Comparison of ENCODE assay signal across 3 cellular contexts in genomic region chr2:191463790-191464189, GRCh38.
A peak's percentile ranks its signal among the peaks of the same experiment; 100 is the strongest.
TF ChIP-seq lines count a peak whose summit lies in the region.

No MANE protein-coding gene starts in this region.

TF ChIP-seq in liver, 16 proteins besides CTCF, POLR2A, EP300 and RAD21:
- TF ChIP-seq, protein P1, sequence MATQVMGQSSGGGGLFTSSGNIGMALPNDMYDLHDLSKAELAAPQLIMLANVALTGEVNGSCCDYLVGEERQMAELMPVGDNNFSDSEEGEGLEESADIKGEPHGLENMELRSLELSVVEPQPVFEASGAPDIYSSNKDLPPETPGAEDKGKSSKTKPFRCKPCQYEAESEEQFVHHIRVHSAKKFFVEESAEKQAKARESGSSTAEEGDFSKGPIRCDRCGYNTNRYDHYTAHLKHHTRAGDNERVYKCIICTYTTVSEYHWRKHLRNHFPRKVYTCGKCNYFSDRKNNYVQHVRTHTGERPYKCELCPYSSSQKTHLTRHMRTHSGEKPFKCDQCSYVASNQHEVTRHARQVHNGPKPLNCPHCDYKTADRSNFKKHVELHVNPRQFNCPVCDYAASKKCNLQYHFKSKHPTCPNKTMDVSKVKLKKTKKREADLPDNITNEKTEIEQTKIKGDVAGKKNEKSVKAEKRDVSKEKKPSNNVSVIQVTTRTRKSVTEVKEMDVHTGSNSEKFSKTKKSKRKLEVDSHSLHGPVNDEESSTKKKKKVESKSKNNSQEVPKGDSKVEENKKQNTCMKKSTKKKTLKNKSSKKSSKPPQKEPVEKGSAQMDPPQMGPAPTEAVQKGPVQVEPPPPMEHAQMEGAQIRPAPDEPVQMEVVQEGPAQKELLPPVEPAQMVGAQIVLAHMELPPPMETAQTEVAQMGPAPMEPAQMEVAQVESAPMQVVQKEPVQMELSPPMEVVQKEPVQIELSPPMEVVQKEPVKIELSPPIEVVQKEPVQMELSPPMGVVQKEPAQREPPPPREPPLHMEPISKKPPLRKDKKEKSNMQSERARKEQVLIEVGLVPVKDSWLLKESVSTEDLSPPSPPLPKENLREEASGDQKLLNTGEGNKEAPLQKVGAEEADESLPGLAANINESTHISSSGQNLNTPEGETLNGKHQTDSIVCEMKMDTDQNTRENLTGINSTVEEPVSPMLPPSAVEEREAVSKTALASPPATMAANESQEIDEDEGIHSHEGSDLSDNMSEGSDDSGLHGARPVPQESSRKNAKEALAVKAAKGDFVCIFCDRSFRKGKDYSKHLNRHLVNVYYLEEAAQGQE (IDR thresholded peaks at IDR 0.05), result no peak
- TF ChIP-seq YY1 (IDR thresholded peaks at IDR 0.05) (no peak), SP1 (IDR thresholded peaks at IDR 0.05) (peak; percentile 61), EGR1 (IDR thresholded peaks at IDR 0.05; ENCODE audit: low read depth in 2 of 2) (no peak), FOXA2 (IDR thresholded peaks at IDR 0.05) (no peak), TAF1 (conservative IDR thresholded peaks at IDR 0.05) (no peak), NR2F2 (IDR thresholded peaks at IDR 0.05) (peak; percentile 20), RXRA (IDR thresholded peaks at IDR 0.05) (peak; percentile 32 to 43), HNF4A (conservative IDR thresholded peaks at IDR 0.05) (peak in 1 of 2 donors; percentile 17), HNF4G (IDR thresholded peaks at IDR 0.05) (no peak), JUND (IDR thresholded peaks at IDR 0.05) (no peak), MAX (IDR thresholded peaks at IDR 0.05) (no peak), FOXA1 (IDR thresholded peaks at IDR 0.05) (no peak), GABPA (IDR thresholded peaks at IDR 0.05 in 1 of 2, conservative IDR thresholded peaks at IDR 0.05 in 1 of 2) (no peak)
- TF ChIP-seq, protein P2, sequence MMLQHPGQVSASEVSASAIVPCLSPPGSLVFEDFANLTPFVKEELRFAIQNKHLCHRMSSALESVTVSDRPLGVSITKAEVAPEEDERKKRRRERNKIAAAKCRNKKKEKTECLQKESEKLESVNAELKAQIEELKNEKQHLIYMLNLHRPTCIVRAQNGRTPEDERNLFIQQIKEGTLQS (IDR thresholded peaks at IDR 0.05), result no peak
- TF ChIP-seq, protein P3, sequence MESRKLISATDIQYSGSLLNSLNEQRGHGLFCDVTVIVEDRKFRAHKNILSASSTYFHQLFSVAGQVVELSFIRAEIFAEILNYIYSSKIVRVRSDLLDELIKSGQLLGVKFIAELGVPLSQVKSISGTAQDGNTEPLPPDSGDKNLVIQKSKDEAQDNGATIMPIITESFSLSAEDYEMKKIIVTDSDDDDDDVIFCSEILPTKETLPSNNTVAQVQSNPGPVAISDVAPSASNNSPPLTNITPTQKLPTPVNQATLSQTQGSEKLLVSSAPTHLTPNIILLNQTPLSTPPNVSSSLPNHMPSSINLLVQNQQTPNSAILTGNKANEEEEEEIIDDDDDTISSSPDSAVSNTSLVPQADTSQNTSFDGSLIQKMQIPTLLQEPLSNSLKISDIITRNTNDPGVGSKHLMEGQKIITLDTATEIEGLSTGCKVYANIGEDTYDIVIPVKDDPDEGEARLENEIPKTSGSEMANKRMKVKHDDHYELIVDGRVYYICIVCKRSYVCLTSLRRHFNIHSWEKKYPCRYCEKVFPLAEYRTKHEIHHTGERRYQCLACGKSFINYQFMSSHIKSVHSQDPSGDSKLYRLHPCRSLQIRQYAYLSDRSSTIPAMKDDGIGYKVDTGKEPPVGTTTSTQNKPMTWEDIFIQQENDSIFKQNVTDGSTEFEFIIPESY (IDR thresholded peaks at IDR 0.05), result no peak

TF ChIP-seq in HepG2, 621 proteins besides CTCF, POLR2A, EP300 and RAD21 (continued from another document and continues in another):
- TF ChIP-seq, protein P4, sequence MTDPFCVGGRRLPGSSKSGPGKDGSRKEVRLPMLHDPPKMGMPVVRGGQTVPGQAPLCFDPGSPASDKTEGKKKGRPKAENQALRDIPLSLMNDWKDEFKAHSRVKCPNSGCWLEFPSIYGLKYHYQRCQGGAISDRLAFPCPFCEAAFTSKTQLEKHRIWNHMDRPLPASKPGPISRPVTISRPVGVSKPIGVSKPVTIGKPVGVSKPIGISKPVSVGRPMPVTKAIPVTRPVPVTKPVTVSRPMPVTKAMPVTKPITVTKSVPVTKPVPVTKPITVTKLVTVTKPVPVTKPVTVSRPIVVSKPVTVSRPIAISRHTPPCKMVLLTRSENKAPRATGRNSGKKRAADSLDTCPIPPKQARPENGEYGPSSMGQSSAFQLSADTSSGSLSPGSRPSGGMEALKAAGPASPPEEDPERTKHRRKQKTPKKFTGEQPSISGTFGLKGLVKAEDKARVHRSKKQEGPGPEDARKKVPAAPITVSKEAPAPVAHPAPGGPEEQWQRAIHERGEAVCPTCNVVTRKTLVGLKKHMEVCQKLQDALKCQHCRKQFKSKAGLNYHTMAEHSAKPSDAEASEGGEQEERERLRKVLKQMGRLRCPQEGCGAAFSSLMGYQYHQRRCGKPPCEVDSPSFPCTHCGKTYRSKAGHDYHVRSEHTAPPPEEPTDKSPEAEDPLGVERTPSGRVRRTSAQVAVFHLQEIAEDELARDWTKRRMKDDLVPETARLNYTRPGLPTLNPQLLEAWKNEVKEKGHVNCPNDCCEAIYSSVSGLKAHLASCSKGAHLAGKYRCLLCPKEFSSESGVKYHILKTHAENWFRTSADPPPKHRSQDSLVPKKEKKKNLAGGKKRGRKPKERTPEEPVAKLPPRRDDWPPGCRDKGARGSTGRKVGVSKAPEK (CRISPR knock-in tag; IDR thresholded peaks at IDR 0.05; ENCODE audit: borderline replicate concordance), result no peak
- TF ChIP-seq SMYD3 (CRISPR knock-in tag; IDR thresholded peaks at IDR 0.05), result no peak
- no peak for TF ChIP-seq ZNF878 (CRISPR knock-in tag; IDR thresholded peaks at IDR 0.05)
- TF ChIP-seq NRL (CRISPR knock-in tag; IDR thresholded peaks at IDR 0.05; ENCODE audit: borderline replicate concordance), result no peak
- no peak for TF ChIP-seq ZBTB42 (CRISPR knock-in tag; IDR thresholded peaks at IDR 0.05)
- TF ChIP-seq SP2 (CRISPR knock-in tag; IDR thresholded peaks at IDR 0.05), result no peak
- no peak for TF ChIP-seq ZNF205 (CRISPR knock-in tag; IDR thresholded peaks at IDR 0.05)
- TF ChIP-seq NR3C1 (CRISPR knock-in tag; IDR thresholded peaks at IDR 0.05), result no peak
- TF ChIP-seq, protein P5, sequence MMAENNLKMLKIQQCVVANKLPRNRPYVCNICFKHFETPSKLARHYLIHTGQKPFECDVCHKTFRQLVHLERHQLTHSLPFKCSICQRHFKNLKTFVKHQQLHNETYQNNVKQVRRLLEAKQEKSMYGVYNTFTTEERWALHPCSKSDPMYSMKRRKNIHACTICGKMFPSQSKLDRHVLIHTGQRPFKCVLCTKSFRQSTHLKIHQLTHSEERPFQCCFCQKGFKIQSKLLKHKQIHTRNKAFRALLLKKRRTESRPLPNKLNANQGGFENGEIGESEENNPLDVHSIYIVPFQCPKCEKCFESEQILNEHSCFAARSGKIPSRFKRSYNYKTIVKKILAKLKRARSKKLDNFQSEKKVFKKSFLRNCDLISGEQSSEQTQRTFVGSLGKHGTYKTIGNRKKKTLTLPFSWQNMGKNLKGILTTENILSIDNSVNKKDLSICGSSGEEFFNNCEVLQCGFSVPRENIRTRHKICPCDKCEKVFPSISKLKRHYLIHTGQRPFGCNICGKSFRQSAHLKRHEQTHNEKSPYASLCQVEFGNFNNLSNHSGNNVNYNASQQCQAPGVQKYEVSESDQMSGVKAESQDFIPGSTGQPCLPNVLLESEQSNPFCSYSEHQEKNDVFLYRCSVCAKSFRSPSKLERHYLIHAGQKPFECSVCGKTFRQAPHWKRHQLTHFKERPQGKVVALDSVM (CRISPR knock-in tag; IDR thresholded peaks at IDR 0.05), result no peak
- TF ChIP-seq, protein P6, sequence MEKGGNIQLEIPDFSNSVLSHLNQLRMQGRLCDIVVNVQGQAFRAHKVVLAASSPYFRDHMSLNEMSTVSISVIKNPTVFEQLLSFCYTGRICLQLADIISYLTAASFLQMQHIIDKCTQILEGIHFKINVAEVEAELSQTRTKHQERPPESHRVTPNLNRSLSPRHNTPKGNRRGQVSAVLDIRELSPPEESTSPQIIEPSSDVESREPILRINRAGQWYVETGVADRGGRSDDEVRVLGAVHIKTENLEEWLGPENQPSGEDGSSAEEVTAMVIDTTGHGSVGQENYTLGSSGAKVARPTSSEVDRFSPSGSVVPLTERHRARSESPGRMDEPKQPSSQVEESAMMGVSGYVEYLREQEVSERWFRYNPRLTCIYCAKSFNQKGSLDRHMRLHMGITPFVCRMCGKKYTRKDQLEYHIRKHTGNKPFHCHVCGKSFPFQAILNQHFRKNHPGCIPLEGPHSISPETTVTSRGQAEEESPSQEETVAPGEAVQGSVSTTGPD (CRISPR knock-in tag; IDR thresholded peaks at IDR 0.05), result no peak
- TF ChIP-seq FOSL2 (CRISPR knock-in tag; IDR thresholded peaks at IDR 0.05), result no peak

TF ChIP-seq in HEK293T, 16 proteins besides CTCF, POLR2A, EP300 and RAD21 (continued from another document):
- TF ChIP-seq, protein P7, sequence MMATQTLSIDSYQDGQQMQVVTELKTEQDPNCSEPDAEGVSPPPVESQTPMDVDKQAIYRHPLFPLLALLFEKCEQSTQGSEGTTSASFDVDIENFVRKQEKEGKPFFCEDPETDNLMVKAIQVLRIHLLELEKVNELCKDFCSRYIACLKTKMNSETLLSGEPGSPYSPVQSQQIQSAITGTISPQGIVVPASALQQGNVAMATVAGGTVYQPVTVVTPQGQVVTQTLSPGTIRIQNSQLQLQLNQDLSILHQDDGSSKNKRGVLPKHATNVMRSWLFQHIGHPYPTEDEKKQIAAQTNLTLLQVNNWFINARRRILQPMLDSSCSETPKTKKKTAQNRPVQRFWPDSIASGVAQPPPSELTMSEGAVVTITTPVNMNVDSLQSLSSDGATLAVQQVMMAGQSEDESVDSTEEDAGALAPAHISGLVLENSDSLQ (IDR thresholded peaks at IDR 0.05), result no peak
- TF ChIP-seq BHLHE40 (IDR thresholded peaks at IDR 0.05; ENCODE audit: borderline replicate concordance) (no peak), FOXK2 (IDR thresholded peaks at IDR 0.05) (no peak), FOXM1 (IDR thresholded peaks at IDR 0.05; ENCODE audit: borderline replicate concordance) (no peak), SUZ12 (IDR thresholded peaks at IDR 0.05) (no peak), CTBP1 (IDR thresholded peaks at IDR 0.05; ENCODE audit: borderline replicate concordance) (no peak), ARNT (IDR thresholded peaks at IDR 0.05) (no peak), L3MBTL2 (conservative IDR thresholded peaks at IDR 0.05) (no peak), ELF4 (IDR thresholded peaks at IDR 0.05) (no peak), LEF1 (IDR thresholded peaks at IDR 0.05; ENCODE audit: borderline replicate concordance) (no peak), TARDBP (IDR thresholded peaks at IDR 0.05) (no peak)
